In the genomic region with DNA sequence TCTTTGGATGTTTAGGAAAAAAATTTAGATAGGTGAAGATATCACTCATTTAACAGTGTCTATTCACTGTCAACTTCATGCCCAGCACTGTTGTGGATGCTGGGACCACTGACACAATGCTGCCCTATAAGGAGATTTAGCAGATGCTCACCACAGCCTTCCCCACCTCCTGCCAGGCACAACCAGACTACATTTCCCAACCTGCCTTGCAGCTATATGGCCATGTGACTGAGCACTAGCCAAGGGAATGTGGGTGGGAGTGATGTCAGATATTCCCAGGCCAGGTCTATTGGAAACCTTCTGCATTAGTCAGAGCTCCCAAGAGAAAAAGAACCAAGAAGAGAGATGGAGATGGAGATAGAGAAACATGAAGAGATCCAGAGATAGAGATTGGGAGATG, we compare ENCODE assay signal across 15 cellular contexts.
A peak's percentile ranks its signal among the peaks of the same experiment; 100 is the strongest.
DNase-seq lines count a peak whose midpoint lies in the region; ATAC-seq, FAIRE-seq and TF ChIP-seq lines count a peak whose summit lies in the region.
"Had no signal": no experiment of that assay in that cellular context is flagged by ENCODE, and none has a peak within 500 bp of the region (broad histone marks: within the 10 kb centered on the region; RNA-seq: fewer than 3 reads in every experiment).

No MANE protein-coding gene starts in this region.

- intact Hi-C loops in HepG2 (cut with micrococcal nuclease; ENCODE audit: unreplicated experiment) (no loop called here), right lobe of liver (cut with DNase I) (no loop called here), left lung (cut with DNase I) (no loop called here)

- H3K9me3 ChIP-seq in HepG2 (ENCODE audit: low read length) (no peaks in the 10 kb centered on the region; the same call in 1 of the 2 replicates), right lobe of liver (no peaks in the 10 kb centered on the region), SJCRH30 (replicated peaks) (no peaks in the 10 kb centered on the region), left lung (peaks cover 0 to 20% of the 10 kb centered on the region in 2 donors)

- H3K4me3 ChIP-seq in HepG2 (replicated peaks in 1 of 3; ENCODE audit: insufficient read depth in 1 of 3, low read depth in 2 of 3, low read length in 3 of 3) (no peak overlapping the region), right lobe of liver (no peak overlapping the region), SJCRH30 (no peak overlapping the region), fibroblast of the aortic adventitia (ENCODE audit: low read depth, low read length) (no peak overlapping the region), left lung (no peak overlapping the region)
- H3K4me3 ChIP-seq: tibial nerve had no signal

- no peak for TF ChIP-seq POLR2A in HepG2 (IDR thresholded peaks at IDR 0.05; ENCODE audit: insufficient read depth in 1 of 2, low read depth in 2 of 2, low read length in 2 of 2)
- no peak for TF ChIP-seq POLR2A in right lobe of liver (IDR thresholded peaks at IDR 0.05)

- H2AFZ ChIP-seq in HepG2 (ENCODE audit: low read length), result no peak overlapping the region

- TF ChIP-seq CTCF in HepG2 (CRISPR knock-in tag; IDR thresholded peaks at IDR 0.05), result no peak
- no peak for TF ChIP-seq CTCF in right lobe of liver (IDR thresholded peaks at IDR 0.05)
- no peak for TF ChIP-seq CTCF in fibroblast of the aortic adventitia (IDR thresholded peaks at IDR 0.05; ENCODE audit: insufficient read depth, low read length)
- no peak for TF ChIP-seq CTCF in left lung (IDR thresholded peaks at IDR 0.05)

- no peak for TF ChIP-seq RAD21 in HepG2 (CRISPR knock-in tag; IDR thresholded peaks at IDR 0.05)

- DNase-seq in HepG2 (ENCODE audit: low spot score), result no peak
- no peak for DNase-seq in right lobe of liver
- peak; percentile 14 to 16 for DNase-seq in SJCRH30
- peak; percentile 89 for DNase-seq in fibroblast of the aortic adventitia (ENCODE audit: low read depth)
- DNase-seq in LoVo (ENCODE audit: low spot score), result no peak
- no peak for DNase-seq in OCI-M2 (lab: John Stamatoyannopoulos, UW; ENCODE audit: unreplicated experiment)
- DNase-seq in amniotic stem cell (lab: John Stamatoyannopoulos, UW), result no peak
- no peak for DNase-seq in left lung
- DNase-seq: activated CD4-positive, alpha-beta memory T cell treated with anti-CD3 and anti-CD28 coated beads for 36 hours; activated effector memory CD4-positive, alpha-beta T cell treated with anti-CD3 and anti-CD28 coated beads, Interleukin-2, amount 50 U/mL, for 16 hours; NCI-H2029 treated with DMSO at 0.1 percent for 48 hours; small intestine; T-helper 17 cell had no signal

- no TSS peak for BruUV-seq in HepG2 (replicated peaks; lab: Mats Ljungman, UMichigan)

- TF ChIP-seq EP300 in HepG2 (IDR thresholded peaks at IDR 0.05; ENCODE audit: low read depth in 2 of 2, low read length in 2 of 2), result no peak
- TF ChIP-seq EP300 in HepG2 (CRISPR knock-in tag; IDR thresholded peaks at IDR 0.05; ENCODE audit: borderline replicate concordance), result no peak

- H3K9ac ChIP-seq in HepG2 (ENCODE audit: insufficient read depth, low read depth, low read length), result no peak overlapping the region

- no peaks in the 10 kb centered on the region for H3K4me1 ChIP-seq in HepG2 (ENCODE audit: insufficient read depth, low read length)
- H3K4me1 ChIP-seq in right lobe of liver, result no peaks in the 10 kb centered on the region
- H3K4me1 ChIP-seq in SJCRH30, result peaks cover 2% of the 10 kb centered on the region; the same call in 1 of the 2 replicates
- no peaks in the 10 kb centered on the region for H3K4me1 ChIP-seq in left lung
- H3K4me1 ChIP-seq: tibial nerve had no signal

- POLR2A ChIA-PET in HepG2 (lab: Yijun Ruan, JAX), result no interaction called here

- no peak overlapping the region for H3K4me2 ChIP-seq in HepG2 (ENCODE audit: low read depth, low read length)

- CTCF ChIA-PET in HepG2 (lab: Yijun Ruan, JAX; ENCODE audit: low intra/inter-chr PET ratio, low total read pairs), result no interaction called here

- FAIRE-seq in HepG2 (lab: Jason Lieb, UNC), result no peak
- FAIRE-seq: keratinocyte had no signal

- no peaks in the 10 kb centered on the region for H3K79me2 ChIP-seq in HepG2 (ENCODE audit: insufficient read depth, low read length)

- H3K27me3 ChIP-seq in HepG2 (ENCODE audit: control insufficient read depth in 1 of 2, insufficient read depth in 2 of 2, low read length in 2 of 2) (no peaks in the 10 kb centered on the region), right lobe of liver (no peaks in the 10 kb centered on the region), SJCRH30 (no peaks in the 10 kb centered on the region), left lung (no peaks in the 10 kb centered on the region)
- H3K27me3 ChIP-seq: tibial nerve had no signal

- in situ Hi-C loops in HepG2 (cut with HindIII; ENCODE audit: extremely low pct_ligation_motif_present, low pct_unique_long_range_greater_than_20kb), result no loop called here

- H4K20me1 ChIP-seq in HepG2 (ENCODE audit: insufficient read depth, low read length), result no peaks in the 10 kb centered on the region

- H3K27ac ChIP-seq in HepG2 (ENCODE audit: extremely low read length, insufficient read depth, low read length), result no peak overlapping the region
- no peak overlapping the region for H3K27ac ChIP-seq in right lobe of liver
- H3K27ac ChIP-seq in SJCRH30, result no peak overlapping the region
- no peak overlapping the region for H3K27ac ChIP-seq in left lung
- H3K27ac ChIP-seq: tibial nerve had no signal

- H3K36me3 ChIP-seq in HepG2 (replicated peaks in 1 of 2; ENCODE audit: control insufficient read depth in 1 of 2, insufficient read depth in 2 of 2, low read length in 2 of 2) (no peaks in the 10 kb centered on the region), right lobe of liver (no peaks in the 10 kb centered on the region), SJCRH30 (no peaks in the 10 kb centered on the region), left lung (no peaks in the 10 kb centered on the region)
- H3K36me3 ChIP-seq: tibial nerve had no signal

- ATAC-seq in HepG2, result no peak
- ATAC-seq in right lobe of liver, result no peak
- no peak for ATAC-seq in left lung
- ATAC-seq: T-helper 17 cell had no signal

TF ChIP-seq in HepG2, 621 proteins besides CTCF, POLR2A, EP300 and RAD21:
- TF ChIP-seq CEBPB (IDR thresholded peaks at IDR 0.05; ENCODE audit: borderline replicate concordance, low read depth, low read length), result no peak
- no peak for TF ChIP-seq ZBTB20 (CRISPR knock-in tag; IDR thresholded peaks at IDR 0.05; ENCODE audit: borderline replicate concordance, low read depth)
- no peak for TF ChIP-seq ZNF136 (CRISPR knock-in tag; IDR thresholded peaks at IDR 0.05; ENCODE audit: low read depth)
- TF ChIP-seq ZKSCAN1 (IDR thresholded peaks at IDR 0.05; ENCODE audit: low read length), result no peak
- TF ChIP-seq PCBP1 (IDR thresholded peaks at IDR 0.05; ENCODE audit: borderline replicate concordance, low read depth, low read length), result no peak
- no peak for TF ChIP-seq SMYD3 (CRISPR knock-in tag; IDR thresholded peaks at IDR 0.05)
- TF ChIP-seq ZBTB34 (CRISPR knock-in tag; IDR thresholded peaks at IDR 0.05), result no peak
- TF ChIP-seq ZXDC (CRISPR knock-in tag; IDR thresholded peaks at IDR 0.05), result no peak
- TF ChIP-seq ZNF143 (CRISPR knock-in tag; IDR thresholded peaks at IDR 0.05), result peak; percentile 42; the same call in 1 of the 2 replicates
- no peak for TF ChIP-seq ZBTB2 (CRISPR knock-in tag; IDR thresholded peaks at IDR 0.05; ENCODE audit: low read depth)
- TF ChIP-seq THAP11 (CRISPR knock-in tag; IDR thresholded peaks at IDR 0.05), result peak; percentile 45; the same call in 1 of the 2 replicates
TF ChIP-seq in HepG2: peak in this region for 2.

Comparison
In these comparisons a context has a peak if more than half of its experiments do, and no peak if none do; other contexts are left out.
1. DNase-seq: peak in SJCRH30 (2 of 2) and fibroblast of the aortic adventitia (single experiment); none in HepG2 (single experiment), right lobe of liver (0 of 3), LoVo (single experiment), OCI-M2 (single experiment), amniotic stem cell (single experiment) and left lung (0 of 2).